9 cellular contexts compared by ENCODE assay signal in genomic region chr1:201149400-201149799, GRCh38. TPM values are rescaled to one million over a fixed set of nuclear protein-coding genes. Genes with fewer than 3 reads are reported as not detected.
DNase-seq lines count a peak whose midpoint lies in the region; ATAC-seq, FAIRE-seq and TF ChIP-seq lines count a peak whose summit lies in the region.
"Had no signal": no experiment of that assay in that cellular context is flagged by ENCODE, and none has a peak within 500 bp of the region (broad histone marks: within the 10 kb centered on the region; RNA-seq: fewer than 3 reads in every experiment).

No MANE protein-coding gene starts in this region.

- no peak for TF ChIP-seq POLR2A in sigmoid colon (IDR thresholded peaks at IDR 0.05)

- H3K4me1 ChIP-seq in HAP-1 (peaks cover 12% of the 10 kb centered on the region), sigmoid colon (peaks cover 0 to 16% (median 10%) of the 10 kb centered on the region in 4 donors)

- no peak for TF ChIP-seq EP300 in sigmoid colon (IDR thresholded peaks at IDR 0.05)

- intact Hi-C loops in sigmoid colon (cut with DNase I): no loop called here

- no peak for FAIRE-seq in RCC 7860 (lab: Jason Lieb, UNC)

- peak; percentile 61 for DNase-seq in COR-L47 (lab: John Stamatoyannopoulos, UW)
- peak; percentile 32 to 37 for DNase-seq in HAP-1 (ENCODE audit: low spot score in 2 of 2)
- DNase-seq in RCC 7860 (ENCODE audit: low spot score): peak; percentile 42
- DNase-seq in foreskin fibroblast: peak in 1 of 2 donors; percentile 55
- no peak for DNase-seq in sigmoid colon

- H3K27me3 ChIP-seq in HAP-1 (ENCODE audit: low read depth) (no peaks in the 10 kb centered on the region), sigmoid colon (no peaks in the 10 kb centered on the region)

- H3K9me3 ChIP-seq in HAP-1 (no peaks in the 10 kb centered on the region), sigmoid colon (no peaks in the 10 kb centered on the region)

- no peak overlapping the region for H3K27ac ChIP-seq in sigmoid colon

- WGBS in sigmoid colon, 2 donors: 44 to 72% methylated on average over 4 of the region's 4 CpGs

- TF ChIP-seq CTCF in foreskin fibroblast (IDR thresholded peaks at IDR 0.05; ENCODE audit: low read depth, low read length): peak; percentile 28
- TF ChIP-seq CTCF in sigmoid colon (IDR thresholded peaks at IDR 0.05): no peak

- in situ Hi-C loops in HAP-1 (cut with MboI; ENCODE audit: low sequenced_read_pairs): no loop called here

- peaks cover 97% of the 10 kb centered on the region for H3K36me3 ChIP-seq in HAP-1 (replicated peaks)
- H3K36me3 ChIP-seq in sigmoid colon: peaks cover 19 to 75% (median 32%) of the 10 kb centered on the region in 4 donors

- no peak overlapping the region for H3K4me3 ChIP-seq in HAP-1
- no peak overlapping the region for H3K4me3 ChIP-seq in foreskin fibroblast (ENCODE audit: low read depth in 1 of 2, low read length in 2 of 2)
- H3K4me3 ChIP-seq in sigmoid colon: no peak overlapping the region

- no peak for ATAC-seq in HG03108 (IDR thresholded peaks at IDR 0.05; ENCODE audit: unreplicated experiment)
- ATAC-seq in GM21381 (IDR thresholded peaks at IDR 0.05; ENCODE audit: unreplicated experiment): no peak
- no peak for ATAC-seq in GM21515 (IDR thresholded peaks at IDR 0.05; ENCODE audit: unreplicated experiment)

RNA-seq across cellular contexts. Expression of gene TMEM9, which starts 4.9 kb away (rescaled TPM):
- total RNA-seq in sigmoid colon: 10 to 100 TPM; 56.2 to 78.3 (median 65.5) TPM
- 10 to 100 TPM; 12.9 to 47.8 (median 14.4) TPM for polyA plus RNA-seq in sigmoid colon

RNA-seq across cellular contexts. Expression of gene ASCL5, which starts 22.4 kb away (rescaled TPM):
- total RNA-seq in sigmoid colon: not detected
- under 1 TPM in 1 of 3 donors, not detected in 2; 0.06 TPM for polyA plus RNA-seq in sigmoid colon
- polyA plus RNA-seq: IgD-negative memory B cell had no signal

RNA-seq across cellular contexts. Expression of gene CACNA1S, which starts 37.2 kb away (rescaled TPM):
- total RNA-seq in sigmoid colon: not detected
- under 1 TPM in 1 of 3 donors, not detected in 2; 0.01 TPM for polyA plus RNA-seq in sigmoid colon
- polyA plus RNA-seq: IgD-negative memory B cell had no signal

RNA-seq across cellular contexts. Expression of gene IGFN1, which starts 41.2 kb away (rescaled TPM):
- total RNA-seq in sigmoid colon: under 1 TPM in 2 of 4 donors, not detected in 2; 0.14 to 0.55 TPM
- under 1 TPM in 2 of 3 donors, not detected in 1; under 0.01 to 0.15 TPM for polyA plus RNA-seq in sigmoid colon
- polyA plus RNA-seq: IgD-negative memory B cell had no signal
